Comparison of ENCODE assay signal across 15 cellular contexts in the genomic region with DNA sequence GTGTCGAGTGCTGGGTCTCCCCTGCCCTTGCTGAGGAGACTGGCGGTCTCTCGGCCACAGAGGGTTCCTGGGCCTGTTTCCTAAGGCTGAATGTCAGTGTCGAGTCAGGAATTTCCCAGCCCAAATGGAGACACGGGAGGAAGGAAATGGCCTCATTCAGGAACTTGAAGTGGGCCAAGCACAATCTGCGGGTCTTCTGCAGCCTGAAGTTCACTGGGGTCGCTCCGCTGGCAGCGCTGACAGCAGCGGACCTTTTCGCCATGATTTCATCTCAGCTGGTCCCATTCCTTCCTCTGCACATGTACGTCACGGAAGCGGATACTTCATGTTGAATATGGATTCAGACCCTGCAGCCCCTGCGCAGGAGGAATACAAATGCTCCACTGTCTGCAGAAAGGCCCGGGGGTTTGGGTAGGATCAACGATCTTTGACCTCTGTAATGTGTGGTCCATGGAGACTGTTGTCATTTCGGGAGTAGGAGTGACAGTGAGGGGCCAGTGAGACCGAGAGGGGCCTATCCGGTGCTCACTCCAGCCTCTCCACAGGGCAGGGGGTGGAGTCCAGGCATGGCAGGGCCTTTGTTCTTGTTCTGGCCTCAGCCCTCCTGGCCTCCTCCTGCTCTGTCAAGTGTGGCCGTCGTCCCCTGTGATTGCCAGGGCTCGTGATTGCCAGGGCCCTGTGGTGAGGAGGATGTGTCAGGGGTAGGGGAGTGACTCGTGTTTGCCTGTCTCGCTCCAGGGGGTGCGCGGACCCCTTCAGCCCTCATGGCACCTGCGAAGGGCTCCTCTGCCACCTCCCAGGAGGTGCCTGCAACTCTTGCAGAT.
DNase-seq lines count a peak whose midpoint lies in the region; ATAC-seq and TF ChIP-seq lines count a peak whose summit lies in the region.
"Had no signal": no experiment of that assay in that cellular context is flagged by ENCODE, and none has a peak within 500 bp of the region (broad histone marks: within the 10 kb centered on the region; RNA-seq: fewer than 3 reads in every experiment).

No MANE protein-coding gene starts in this region.

- H3K27ac ChIP-seq in BLaER1 (no peak overlapping the region), SU-DHL-6 (ENCODE audit: low read depth, low read length) (peak overlapping the region; percentile 84), left ventricle myocardium inferior (replicated peaks) (peak overlapping the region; percentile 84), neural progenitor cell (no peak overlapping the region)
- H3K27ac ChIP-seq: breast epithelium, parathyroid adenoma had no signal

- no peak overlapping the region for H2AFZ ChIP-seq in SU-DHL-6 (ENCODE audit: low read depth, low read length, severe bottlenecking)
- no peak overlapping the region for H2AFZ ChIP-seq in neural progenitor cell (replicated peaks)
- H2AFZ ChIP-seq: parathyroid adenoma had no signal

- H3K4me2 ChIP-seq in BLaER1 (peak overlapping the region; percentile 87), SU-DHL-6 (ENCODE audit: low read depth, low read length, poor library complexity, severe bottlenecking) (no peak overlapping the region), neural progenitor cell (no peak overlapping the region)

- H3K9me2 ChIP-seq in SU-DHL-6 (replicated peaks; ENCODE audit: insufficient read depth, low read length): no peaks in the 10 kb centered on the region

- H3K4me3 ChIP-seq in BLaER1: no peak overlapping the region
- H3K4me3 ChIP-seq in SU-DHL-6 (ENCODE audit: insufficient read depth, low read length, poor library complexity, severe bottlenecking): no peak overlapping the region
- H3K4me3 ChIP-seq in left ventricle myocardium inferior: peak overlapping the region; percentile 9
- no peak overlapping the region for H3K4me3 ChIP-seq in neural progenitor cell
- H3K4me3 ChIP-seq: breast epithelium had no signal

- H3K4me1 ChIP-seq in BLaER1: peaks cover 65% of the 10 kb centered on the region
- peaks cover 24% of the 10 kb centered on the region for H3K4me1 ChIP-seq in left ventricle myocardium inferior
- H3K4me1 ChIP-seq in neural progenitor cell: no peaks in the 10 kb centered on the region
- H3K4me1 ChIP-seq: breast epithelium, parathyroid adenoma had no signal

- peak overlapping the region; percentile 90 for H3K27ac Mint-ChIP-seq in neural progenitor cell
- H3K27ac Mint-ChIP-seq: mesothelial cell of epicardium had no signal

- peaks cover 31% of the 10 kb centered on the region for H3K4me1 Mint-ChIP-seq in neural progenitor cell
- H3K4me1 Mint-ChIP-seq: mesothelial cell of epicardium had no signal

- H3K36me3 ChIP-seq in BLaER1 (peaks cover 28% of the 10 kb centered on the region), SU-DHL-6 (ENCODE audit: low read length) (0 out of 2 replicates have a peak, but pooled peaks cover 7% of the 10 kb centered on the region), left ventricle myocardium inferior (peaks cover 3% of the 10 kb centered on the region), neural progenitor cell (no peaks in the 10 kb centered on the region)
- H3K36me3 ChIP-seq: breast epithelium had no signal

- H3K79me2 ChIP-seq in SU-DHL-6 (ENCODE audit: insufficient read depth, low read length) (no peaks in the 10 kb centered on the region), neural progenitor cell (ENCODE audit: low read depth) (no peaks in the 10 kb centered on the region)
- H3K79me2 ChIP-seq: parathyroid adenoma had no signal

- H3K9ac ChIP-seq in BLaER1 (no peak overlapping the region), SU-DHL-6 (ENCODE audit: low read length) (no peak overlapping the region), neural progenitor cell (no peak overlapping the region)
- H3K9ac ChIP-seq: parathyroid adenoma had no signal

- H4K20me1 ChIP-seq in BLaER1 (peaks cover 88% of the 10 kb centered on the region), SU-DHL-6 (ENCODE audit: low read depth, low read length) (no peaks in the 10 kb centered on the region), neural progenitor cell (ENCODE audit: low read depth) (no peaks in the 10 kb centered on the region)

- ATAC-seq in HG03469 (IDR thresholded peaks at IDR 0.05; ENCODE audit: unreplicated experiment) (no peak), GM18870 (IDR thresholded peaks at IDR 0.05; ENCODE audit: unreplicated experiment) (no peak)
- no peak for ATAC-seq in stimulated activated naive CD8-positive, alpha-beta T cell treated with anti-CD3 and anti-CD28 coated beads, Interleukin-15, Interleukin-2, amounts not matched to agents 100 U/mL and 50 U/mL, for 24 hours
- ATAC-seq: effector memory CD8-positive, alpha-beta T cell had no signal

- H3K9me3 ChIP-seq in BLaER1: peaks cover 9% of the 10 kb centered on the region; the same call in 1 of the 2 replicates
- H3K9me3 ChIP-seq in SU-DHL-6 (ENCODE audit: insufficient read depth, low read length): no peaks in the 10 kb centered on the region; the same call in 1 of the 2 replicates
- peaks cover 6% of the 10 kb centered on the region for H3K9me3 ChIP-seq in left ventricle myocardium inferior (replicated peaks)
- H3K9me3 ChIP-seq in neural progenitor cell (ENCODE audit: low read depth): no peaks in the 10 kb centered on the region
- H3K9me3 ChIP-seq: breast epithelium had no signal

- peaks cover 2% of the 10 kb centered on the region for H3K36me3 Mint-ChIP-seq in neural progenitor cell

- DNase-seq in left ventricle myocardium inferior (no peak), neural progenitor cell (ENCODE audit: low spot score) (peak; percentile 44), cerebellum (ENCODE audit: low spot score) (no peak)
- DNase-seq in stimulated activated naive CD8-positive, alpha-beta T cell treated with anti-CD3 and anti-CD28 coated beads, Interleukin-15, Interleukin-2, amounts not matched to agents 100 U/mL and 50 U/mL, for 24 hours: no peak
- DNase-seq: effector memory CD8-positive, alpha-beta T cell; HCEC 1CT; KBM-7; NCI-H1092 had no signal

- H3F3A ChIP-seq in SU-DHL-6 (ENCODE audit: insufficient read depth) (peaks cover 7% of the 10 kb centered on the region; the same call in 1 of the 2 replicates), neural progenitor cell (ENCODE audit: low read depth) (no peaks in the 10 kb centered on the region)

- H3K4me3 Mint-ChIP-seq in neural progenitor cell: peak overlapping the region; percentile 30
- H3K4me3 Mint-ChIP-seq: effector memory CD8-positive, alpha-beta T cell; mesothelial cell of epicardium had no signal

- intact Hi-C loops in left ventricle myocardium inferior (cut with micrococcal nuclease): no loop called here

- peaks cover 3% of the 10 kb centered on the region for H3K9me3 Mint-ChIP-seq in neural progenitor cell
- H3K9me3 Mint-ChIP-seq: effector memory CD8-positive, alpha-beta T cell; mesothelial cell of epicardium had no signal

- TF ChIP-seq CTCF in SU-DHL-6 (IDR thresholded peaks at IDR 0.05; ENCODE audit: insufficient read depth, low read length, poor library complexity, severe bottlenecking) (no peak), left ventricle myocardium inferior (IDR thresholded peaks at IDR 0.05; ENCODE audit: borderline replicate concordance) (no peak), neural progenitor cell (IDR thresholded peaks at IDR 0.05) (no peak)

- H3K27me3 Mint-ChIP-seq in neural progenitor cell (ENCODE audit: insufficient read depth, low read depth): peaks cover 7% of the 10 kb centered on the region
- H3K27me3 Mint-ChIP-seq: effector memory CD8-positive, alpha-beta T cell had no signal

- peaks cover 20% of the 10 kb centered on the region; the same call in 1 of the 2 replicates for H3K27me3 ChIP-seq in BLaER1
- no peaks in the 10 kb centered on the region for H3K27me3 ChIP-seq in SU-DHL-6 (ENCODE audit: low read length)
- H3K27me3 ChIP-seq in left ventricle myocardium inferior (ENCODE audit: low read depth): no peaks in the 10 kb centered on the region
- no peaks in the 10 kb centered on the region for H3K27me3 ChIP-seq in neural progenitor cell
- H3K27me3 ChIP-seq: breast epithelium had no signal

Comparison
In these comparisons a context has a peak if more than half of its experiments do, and no peak if none do; other contexts are left out.
1. H3K27ac ChIP-seq: peak in SU-DHL-6 (single experiment) and left ventricle myocardium inferior (single experiment); none in BLaER1 (single experiment) and neural progenitor cell (single experiment).